In genomic region chr19:13176345-13176744, GRCh38 we compare ENCODE assay signal across 2 cellular contexts.
TF ChIP-seq lines count a peak whose summit lies in the region.

No MANE protein-coding gene starts in this region.

TF ChIP-seq in Ishikawa, 13 proteins besides CTCF, POLR2A, EP300 and RAD21:
- TF ChIP-seq NFIC (IDR thresholded peaks at IDR 0.05) (0 out of 2 replicates have a peak, but pooled peaks have one; percentile 19), CREB1 (IDR thresholded peaks at IDR 0.05; ENCODE audit: low read depth) (no peak)
TF ChIP-seq in Ishikawa: peak in this region for 1.

TF ChIP-seq in K562, 482 proteins besides CTCF, POLR2A, EP300 and RAD21:
- TF ChIP-seq ZBTB40 (IDR thresholded peaks at IDR 0.05) (peak; percentile 78), ZBTB40 (CRISPR knock-in tag; IDR thresholded peaks at IDR 0.05) (no peak), ZNF449 (CRISPR knock-in tag; IDR thresholded peaks at IDR 0.05) (no peak)
